In genomic region chr1:61183471-61184034, GRCh38 we compare ENCODE assay signal across 8 cellular contexts.
A peak's percentile ranks its signal among the peaks of the same experiment; 100 is the strongest.
DNase-seq lines count a peak whose midpoint lies in the region; TF ChIP-seq lines count a peak whose summit lies in the region.

No MANE protein-coding gene starts in this region.

- peak overlapping the region in 1 of 2 donors; percentile 44 for H3K9ac ChIP-seq in duodenal mucosa (ENCODE audit: low read depth in 1 of 2, low read length in 2 of 2)

- TF ChIP-seq CTCF in tibial artery (IDR thresholded peaks at IDR 0.05): no peak

- H3K9me3 ChIP-seq in duodenal mucosa (ENCODE audit: control insufficient read depth in 1 of 2, low read length in 2 of 2) (no peaks in the 10 kb centered on the region), tibial artery (no peaks in the 10 kb centered on the region)

- H3K4me3 ChIP-seq in duodenal mucosa (ENCODE audit: low read depth in 1 of 2, low read length in 2 of 2) (peak overlapping the region; percentile 10 to 62), tibial artery (peak overlapping the region; percentile 46 to 50)

- no peaks in the 10 kb centered on the region for H3K36me3 ChIP-seq in duodenal mucosa (ENCODE audit: control insufficient read depth in 1 of 2, insufficient read depth in 2 of 2, low read length in 2 of 2)
- no peaks in the 10 kb centered on the region for H3K36me3 ChIP-seq in tibial artery

- H3K4me1 ChIP-seq in duodenal mucosa (ENCODE audit: control insufficient read depth in 1 of 2, insufficient read depth in 2 of 2, low read length in 2 of 2): peaks cover 4 to 25% of the 10 kb centered on the region in 2 donors
- peaks cover 0 to 91% (median 65%) of the 10 kb centered on the region in 4 donors for H3K4me1 ChIP-seq in tibial artery

- DNase-seq in NCI-H2196 (lab: John Stamatoyannopoulos, UW; ENCODE audit: unreplicated experiment) (peak; percentile 78), medulla oblongata (ENCODE audit: extremely low spot score) (peak; percentile 80), tibial artery (peak; percentile 50 to 84), T-helper 1 cell (no peak), KG1 (lab: John Stamatoyannopoulos, UW) (no peak), NCI-H1436 (lab: John Stamatoyannopoulos, UW) (no peak)
- no peak for DNase-seq in activated naive CD4-positive, alpha-beta T cell treated with anti-CD3 and anti-CD28 coated beads, Interleukin-2, amount 50 U/mL, for 16 hours

- intact Hi-C loops in tibial artery (cut with DNase I; ENCODE audit: low total_unique reads): no loop called here

- H3K27ac ChIP-seq in duodenal mucosa (ENCODE audit: low read depth, low read length): peak overlapping the region; percentile 79
- peak overlapping the region; percentile 72 to 84 for H3K27ac ChIP-seq in tibial artery

- no peaks in the 10 kb centered on the region for H3K27me3 ChIP-seq in duodenal mucosa (ENCODE audit: control insufficient read depth in 1 of 2, insufficient read depth in 2 of 2, low read length in 2 of 2)
- H3K27me3 ChIP-seq in tibial artery: no peaks in the 10 kb centered on the region

Comparison
In these comparisons a context has a peak if more than half of its experiments do, and no peak if none do; other contexts are left out.
1. DNase-seq: peak in NCI-H2196 (single experiment), medulla oblongata (single experiment) and tibial artery (2 of 2); none in T-helper 1 cell (0 of 5), KG1 (single experiment), activated naive CD4-positive, alpha-beta T cell treated with anti-CD3 and anti-CD28 coated beads, Interleukin-2, amount 50 U/mL, for 16 hours (single experiment) and NCI-H1436 (single experiment).